In genomic region chr1:23330846-23331245, GRCh38 we compare ENCODE assay signal across 19 cellular contexts.
"Had no signal": no experiment of that assay in that cellular context is flagged by ENCODE, and none has a peak within 500 bp of the region (broad histone marks: within the 10 kb centered on the region; RNA-seq: fewer than 3 reads in every experiment).

No MANE protein-coding gene starts in this region.

- H3K27me3 ChIP-seq: right atrium auricular region, suprapubic skin had no signal

- H3K9me3 ChIP-seq: right atrium auricular region, suprapubic skin had no signal

- H3K4me1 ChIP-seq: right atrium auricular region, suprapubic skin had no signal

- DNase-seq: activated CD4-positive, alpha-beta T cell treated with anti-CD3 and anti-CD28 coated beads for 48 hours; activated CD8-positive, alpha-beta memory T cell treated with anti-CD3 and anti-CD28 coated beads, Interleukin-2, amount 10 ng/mL, durations not matched to agents 7 days and 5 days; activated gamma-delta T cell treated with Interleukin-2 at 50 U/mL for 16 hours; erythroblast; kidney; left ventricle myocardium superior; mesenchymal stem cell; nucleus accumbens; SHP77; stimulated activated CD4-positive, alpha-beta T cell treated with anti-CD3 and anti-CD28 coated beads, Interleukin-4, amount 100 ng/mL, for 24 hours; stimulated activated naive CD8-positive, alpha-beta T cell treated with anti-CD3 and anti-CD28 coated beads, Interleukin-15, Interleukin-2, amounts not matched to agents 100 U/mL and 50 U/mL, for 24 hours; T-helper 17 cell; trophoblast cell had no signal

- H3K27me3 Mint-ChIP-seq: activated CD8-positive, alpha-beta memory T cell treated with anti-CD3 and anti-CD28 coated beads, Interleukin-2, amount 10 ng/mL, durations not matched to agents 7 days and 5 days; progenitor cell of endocrine pancreas; T-helper 17 cell had no signal

- H3K4me3 Mint-ChIP-seq: activated CD8-positive, alpha-beta memory T cell treated with anti-CD3 and anti-CD28 coated beads, Interleukin-2, amount 10 ng/mL, durations not matched to agents 7 days and 5 days; nephron; T-helper 17 cell; WTC11 had no signal

- H3K9me3 Mint-ChIP-seq: nephron, WTC11 had no signal

- ATAC-seq: activated CD8-positive, alpha-beta memory T cell treated with anti-CD3 and anti-CD28 coated beads, Interleukin-2, amount 10 ng/mL, durations not matched to agents 7 days and 5 days; left ventricle myocardium superior; stimulated activated naive CD8-positive, alpha-beta T cell treated with anti-CD3 and anti-CD28 coated beads, Interleukin-15, Interleukin-2, amounts not matched to agents 100 U/mL and 50 U/mL, for 24 hours; T-helper 17 cell; WTC11 had no signal

- H3K27ac ChIP-seq: right atrium auricular region, skin epidermis, suprapubic skin had no signal

- H3K27ac Mint-ChIP-seq: activated CD8-positive, alpha-beta memory T cell treated with anti-CD3 and anti-CD28 coated beads, Interleukin-2, amount 10 ng/mL, durations not matched to agents 7 days and 5 days; nephron; progenitor cell of endocrine pancreas; T-helper 17 cell; WTC11 had no signal

- H3K4me3 ChIP-seq: right atrium auricular region, skin epidermis, suprapubic skin had no signal

- H3K4me1 Mint-ChIP-seq: nephron, WTC11 had no signal
